In genomic region chr17:21041753-21042433, GRCh38 we compare ENCODE assay signal across 8 cellular contexts. TPM values are rescaled to one million over a fixed set of nuclear protein-coding genes. Genes with fewer than 3 reads are reported as not detected.
DNase-seq lines count a peak whose midpoint lies in the region; ATAC-seq and TF ChIP-seq lines count a peak whose summit lies in the region.

No MANE protein-coding gene starts in this region.

- H4K91ac ChIP-seq in H9 (ENCODE audit: insufficient read length, low read depth, low read length): no peak overlapping the region

- H4K8ac ChIP-seq in H9 (replicated peaks; ENCODE audit: insufficient read length, low read depth, low read length): no peak overlapping the region

- no peak overlapping the region for H3T11ph ChIP-seq in H9 (ENCODE audit: low read length)

- peak overlapping the region; percentile 71 for H3K4me2 ChIP-seq in H9 (ENCODE audit: insufficient read depth, insufficient read length, low read length)

- no peaks in the 10 kb centered on the region for H3K9me3 ChIP-seq in BE2C
- no peaks in the 10 kb centered on the region for H3K9me3 ChIP-seq in H9 (ENCODE audit: control insufficient read depth, low read depth, low read length)
- no peaks in the 10 kb centered on the region for H3K9me3 ChIP-seq in effector memory CD4-positive, alpha-beta T cell (ENCODE audit: control insufficient read depth, low read length)

- H2BK5ac ChIP-seq in H9 (ENCODE audit: insufficient read length, low read length): no peak overlapping the region

- H3K27ac ChIP-seq in H9 (ENCODE audit: insufficient read length, low read depth, low read length): peak overlapping the region; percentile 77
- H3K27ac ChIP-seq in effector memory CD4-positive, alpha-beta T cell (ENCODE audit: insufficient read depth, low read length, poor library complexity, severe bottlenecking): peak overlapping the region; percentile 97

- DNase-seq in BE2C (peak; percentile 74), H9 (peak; percentile 92), NCI-H526 (lab: John Stamatoyannopoulos, UW) (peak; percentile 24 to 76), medulla oblongata (ENCODE audit: extremely low spot score) (peak; percentile 92)
- peak; percentile 75 for DNase-seq in activated CD8-positive, alpha-beta T cell treated with anti-CD3 and anti-CD28 coated beads for 36 hours
- DNase-seq in effector memory CD4-positive, alpha-beta T cell: peak; percentile 35 to 59 (median 41)
- peak; percentile 47 to 77 (median 59) for DNase-seq in stimulated activated CD4-positive, alpha-beta T cell treated with anti-CD3 and anti-CD28 coated beads, TNF-alpha, amount 100 ng/mL, for 24 hours (ENCODE audit: low read depth in 3 of 3)

- peak overlapping the region; percentile 98 to 99 for H3K4me3 Mint-ChIP-seq in H9
- peak overlapping the region; percentile 99 for H3K4me3 Mint-ChIP-seq in activated CD8-positive, alpha-beta T cell treated with anti-CD3 and anti-CD28 coated beads for 36 hours

- peak; percentile 24 for ATAC-seq in activated CD8-positive, alpha-beta T cell treated with anti-CD3 and anti-CD28 coated beads for 36 hours
- no peak for ATAC-seq in GM21447 (IDR thresholded peaks at IDR 0.05; ENCODE audit: unreplicated experiment)

- H3K9ac ChIP-seq in H9 (ENCODE audit: extremely low read depth, insufficient read length, low read length): peak overlapping the region; percentile 95

- no peak for TF ChIP-seq CTCF in BE2C (IDR thresholded peaks at IDR 0.05; ENCODE audit: low read depth, low read length)
- TF ChIP-seq CTCF in H9 (conservative IDR thresholded peaks at IDR 0.05): no peak
- no peak for TF ChIP-seq CTCF in activated CD8-positive, alpha-beta T cell treated with anti-CD3 and anti-CD28 coated beads for 36 hours (IDR thresholded peaks at IDR 0.05)

- H2BK120ac ChIP-seq in H9 (ENCODE audit: low read depth, low read length, poor library complexity, severe bottlenecking): no peak overlapping the region

- intact Hi-C loops in activated CD8-positive, alpha-beta T cell treated with anti-CD3 and anti-CD28 coated beads for 36 hours (cut with micrococcal nuclease): loop anchor here (5.0 to 10.0 kb wide), 2 partner anchors 55 to 243 kb away; partner anchors contain the start of gene MAP2K3

- H3K23ac ChIP-seq in H9 (ENCODE audit: insufficient read length, low read depth, low read length): no peak overlapping the region

- H3K4me1 Mint-ChIP-seq in H9: peaks cover 23 to 43% of the 10 kb centered on the region in 2 experiments
- H3K4me1 Mint-ChIP-seq in activated CD8-positive, alpha-beta T cell treated with anti-CD3 and anti-CD28 coated beads for 36 hours (ENCODE audit: low read depth): peaks cover 34% of the 10 kb centered on the region

- H3K18ac ChIP-seq in H9 (ENCODE audit: insufficient read length, low read depth, low read length): peak overlapping the region; percentile 82

- H2BK15ac ChIP-seq in H9 (ENCODE audit: low read depth, low read length): no peak overlapping the region

- CTCF ChIA-PET in activated CD8-positive, alpha-beta T cell treated with anti-CD3 and anti-CD28 coated beads for 36 hours (lab: Charles Lee): interaction anchor here (1.4 to 2.5 kb wide), 2 partner anchors 7 to 17 kb away, joined by 3 to 18 read pairs; no protein-coding TSS in a partner anchor

- H2BK12ac ChIP-seq in H9 (ENCODE audit: insufficient read length, low read depth, low read length): no peak overlapping the region

- no peaks in the 10 kb centered on the region for H3K79me1 ChIP-seq in H9 (ENCODE audit: insufficient read depth, low read depth, low read length, poor library complexity, severe bottlenecking)

- peaks cover 10 to 29% (median 18%) of the 10 kb centered on the region in 3 experiments for H3K36me3 Mint-ChIP-seq in H9 (ENCODE audit: insufficient read depth in 1 of 3, low read depth in 3 of 3)
- peaks cover 33% of the 10 kb centered on the region for H3K36me3 Mint-ChIP-seq in activated CD8-positive, alpha-beta T cell treated with anti-CD3 and anti-CD28 coated beads for 36 hours (ENCODE audit: low read depth)

- peaks cover 13% of the 10 kb centered on the region for H3K36me3 ChIP-seq in BE2C
- H3K36me3 ChIP-seq in effector memory CD4-positive, alpha-beta T cell (ENCODE audit: control insufficient read depth, insufficient read depth, low read length): no peaks in the 10 kb centered on the region

- H3K23me2 ChIP-seq in H9 (ENCODE audit: insufficient read length, low read depth, low read length, poor library complexity, severe bottlenecking): peaks cover 8% of the 10 kb centered on the region

- peak overlapping the region; percentile 86; the same call in 1 of the 2 replicates for H3K14ac ChIP-seq in H9 (ENCODE audit: insufficient read depth, low read length)

- H3K4me1 ChIP-seq in BE2C (no peaks in the 10 kb centered on the region), H9 (ENCODE audit: insufficient read depth, low read length) (peaks cover 5% of the 10 kb centered on the region)
- H3K4me1 ChIP-seq in effector memory CD4-positive, alpha-beta T cell (ENCODE audit: control insufficient read depth, insufficient read depth, low read length, poor library complexity, severe bottlenecking): peaks cover 29% of the 10 kb centered on the region

- H3K4ac ChIP-seq in H9 (ENCODE audit: low read depth, low read length): no peak overlapping the region; the same call in 1 of the 2 replicates

- H3K4me3 ChIP-seq in BE2C (ENCODE audit: low read depth, low read length): peak overlapping the region; percentile 88
- peak overlapping the region; percentile 86 for H3K4me3 ChIP-seq in effector memory CD4-positive, alpha-beta T cell (ENCODE audit: insufficient read depth, low read depth, low read length, poor library complexity, severe bottlenecking)

- H3K27ac Mint-ChIP-seq in H9: peak overlapping the region; percentile 99
- peak overlapping the region; percentile 95 for H3K27ac Mint-ChIP-seq in activated CD8-positive, alpha-beta T cell treated with anti-CD3 and anti-CD28 coated beads for 36 hours

- H2BK20ac ChIP-seq in H9 (ENCODE audit: low read depth, low read length, poor library complexity, severe bottlenecking): no peak overlapping the region

- H2AK5ac ChIP-seq in H9 (ENCODE audit: insufficient read length, low read length): no peak overlapping the region

- no peaks in the 10 kb centered on the region for H3K27me3 Mint-ChIP-seq in H9 (ENCODE audit: low read depth)
- H3K27me3 Mint-ChIP-seq in activated CD8-positive, alpha-beta T cell treated with anti-CD3 and anti-CD28 coated beads for 36 hours: no peaks in the 10 kb centered on the region

- POLR2A ChIA-PET in activated CD8-positive, alpha-beta T cell treated with anti-CD3 and anti-CD28 coated beads for 36 hours (lab: Charles Lee): interaction anchor here (0.7 to 2.1 kb wide), 3 partner anchors 21 to 85 kb away, joined by 4 to 6 read pairs (median 4); partner anchors contain the start of gene DHRS7B

- peak overlapping the region; percentile 54 for H4K5ac ChIP-seq in H9 (ENCODE audit: insufficient read length, low read depth, low read length)

- H3K56ac ChIP-seq in H9 (ENCODE audit: insufficient read length, low read depth, low read length): no peak overlapping the region

- no CpG with 5 or more reads among the region's 45 CpGs for WGBS in H9 (ENCODE audit: extremely low coverage, insufficient read length, low lambda C conversion rate)

- H3K27me3 ChIP-seq in BE2C (no peaks in the 10 kb centered on the region), H9 (ENCODE audit: insufficient read depth, low read length) (no peaks in the 10 kb centered on the region)
- no peaks in the 10 kb centered on the region for H3K27me3 ChIP-seq in effector memory CD4-positive, alpha-beta T cell (replicated peaks; ENCODE audit: control insufficient read depth, insufficient read depth, low read length, poor library complexity, severe bottlenecking)

- H3K79me2 ChIP-seq in H9 (ENCODE audit: insufficient read depth, low read length): peaks cover 50% of the 10 kb centered on the region

- no peak overlapping the region for H2AFZ ChIP-seq in H9 (ENCODE audit: low read length)

- H4K20me1 ChIP-seq in H9 (ENCODE audit: control insufficient read depth, insufficient read depth, insufficient read length): no peaks in the 10 kb centered on the region

- H3K9me3 Mint-ChIP-seq in H9: peaks cover 0 to 2% of the 10 kb centered on the region in 2 experiments; a peak in 1 of 5 replicates
- no peaks in the 10 kb centered on the region for H3K9me3 Mint-ChIP-seq in activated CD8-positive, alpha-beta T cell treated with anti-CD3 and anti-CD28 coated beads for 36 hours

RNA-seq across cellular contexts. Expression of gene USP22, which starts 0.9 kb away (rescaled TPM):
- 91.7 TPM for polyA plus RNA-seq in BE2C (2012; ENCODE audit: insufficient read depth, insufficient read length, low read depth)
- 345 and 351 TPM in 2 replicates for total RNA-seq in H9 (2021)
- 100 to 1,000 TPM; 149 to 153 TPM for total RNA-seq in activated CD8-positive, alpha-beta T cell treated with anti-CD3 and anti-CD28 coated beads for 36 hours

Comparison
In these comparisons a context has a peak if more than half of its experiments do, and no peak if none do; other contexts are left out.
1. DNase-seq: peak in every context shown above with its lines; median percentile 92 in H9; 92 in medulla oblongata; 75 in activated CD8-positive, alpha-beta T cell treated with anti-CD3 and anti-CD28 coated beads for 36 hours; 74 in BE2C; 59 in stimulated activated CD4-positive, alpha-beta T cell treated with anti-CD3 and anti-CD28 coated beads, TNF-alpha, amount 100 ng/mL, for 24 hours; 50 in NCI-H526; 41 in effector memory CD4-positive, alpha-beta T cell.